22 cellular contexts compared by ENCODE assay signal in the genomic region with DNA sequence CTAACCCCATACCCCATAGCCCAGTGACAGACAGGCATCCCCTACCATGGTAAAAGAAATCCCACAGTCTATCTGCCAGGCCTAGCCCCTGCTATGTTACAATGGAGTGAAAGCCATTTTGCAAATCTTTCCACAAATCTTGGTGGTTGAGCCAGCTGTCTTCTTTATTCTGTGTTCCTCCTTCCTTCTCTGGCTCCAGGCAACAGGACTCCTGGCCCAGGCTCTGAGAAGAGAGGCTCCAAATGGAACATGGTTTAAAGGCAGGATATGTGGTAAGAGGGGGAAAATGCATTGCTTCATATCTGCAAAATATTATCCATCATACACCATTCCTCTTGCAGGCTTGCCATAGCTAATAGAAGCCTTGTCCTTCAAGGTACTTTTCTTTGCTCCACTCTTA. TPM values are rescaled to one million over a fixed set of nuclear protein-coding genes. Genes with fewer than 3 reads are reported as not detected.
DNase-seq lines count a peak whose midpoint lies in the region; ATAC-seq and TF ChIP-seq lines count a peak whose summit lies in the region.
"Had no signal": no experiment of that assay in that cellular context is flagged by ENCODE, and none has a peak within 500 bp of the region (broad histone marks: within the 10 kb centered on the region; RNA-seq: fewer than 3 reads in every experiment).

No MANE protein-coding gene starts in this region.

- H3K9me3 ChIP-seq in mammary epithelial cell (replicated peaks; ENCODE audit: insufficient read depth, low read length) (no peaks in the 10 kb centered on the region), smooth muscle cell (replicated peaks; ENCODE audit: low read depth) (no peaks in the 10 kb centered on the region), left lung (no peaks in the 10 kb centered on the region)

- H3K27me3 ChIP-seq in mammary epithelial cell (ENCODE audit: insufficient read depth, low read length) = no peaks in the 10 kb centered on the region
- H3K27me3 ChIP-seq in smooth muscle cell (ENCODE audit: low read depth) = no peaks in the 10 kb centered on the region
- no peaks in the 10 kb centered on the region for H3K27me3 ChIP-seq in left lung

- intact Hi-C loops in mammary epithelial cell (cut with micrococcal nuclease) (no loop called here), left lung (cut with DNase I) (no loop called here)

- H2AFZ ChIP-seq in mammary epithelial cell (ENCODE audit: low read depth, low read length) (no peak overlapping the region), smooth muscle cell (ENCODE audit: low read depth) (no peak overlapping the region)

- H3K27me3 Mint-ChIP-seq in WTC11 (ENCODE audit: low read depth) = no peaks in the 10 kb centered on the region

- no peak for TF ChIP-seq CTCF in WTC11 (IDR thresholded peaks at IDR 0.05)
- no peak for TF ChIP-seq CTCF in mammary epithelial cell (conservative IDR thresholded peaks at IDR 0.05 in 1 of 2, IDR thresholded peaks at IDR 0.05 in 1 of 2; ENCODE audit: extremely low read depth in 1 of 2, insufficient read depth in 1 of 2, low read depth in 1 of 2, low read length in 2 of 2)
- no peak for TF ChIP-seq CTCF in smooth muscle cell (IDR thresholded peaks at IDR 0.05; ENCODE audit: borderline replicate concordance, insufficient read depth, poor library complexity, severe bottlenecking)
- no peak for TF ChIP-seq CTCF in left lung (IDR thresholded peaks at IDR 0.05)
- no peak for TF ChIP-seq CTCF in GM20000 (IDR thresholded peaks at IDR 0.05; ENCODE audit: extremely low read depth, missing control alignments)

- H3K4me3 ChIP-seq in mammary epithelial cell (replicated peaks in 1 of 3; ENCODE audit: insufficient read depth in 1 of 3, low read depth in 2 of 3, low read length in 3 of 3) = no peak overlapping the region
- no peak overlapping the region for H3K4me3 ChIP-seq in smooth muscle cell
- no peak overlapping the region for H3K4me3 ChIP-seq in left lung

- CTCF ChIA-PET in WTC11 (lab: Charles Lee) = interaction anchor here (2.4 kb wide), 2 partner anchors 38 to 52 kb away, joined by 11 to 12 read pairs; no protein-coding TSS in a partner anchor
- CTCF ChIA-PET in mammary epithelial cell (lab: Charles Lee; ENCODE audit: low non-redundant PET) = no interaction called here

- H3K4me3 Mint-ChIP-seq in WTC11 = no peak overlapping the region
- H3K4me3 Mint-ChIP-seq: IgD-negative memory B cell had no signal

- H3K4me1 ChIP-seq in mammary epithelial cell (ENCODE audit: insufficient read depth, low read length) (no peaks in the 10 kb centered on the region), smooth muscle cell (ENCODE audit: low read depth) (no peaks in the 10 kb centered on the region), left lung (peaks cover 0 to 4% of the 10 kb centered on the region in 2 donors)

- H3K27ac Mint-ChIP-seq in WTC11 = 0 out of 2 replicates have a peak overlapping the region, but pooled peaks have one; percentile 16
- H3K27ac Mint-ChIP-seq: IgD-negative memory B cell had no signal

- no peak for ATAC-seq in WTC11
- no peak for ATAC-seq in left lung

- POLR2A ChIA-PET in WTC11 (lab: Charles Lee) = interaction anchor here (1.1 kb wide), 1 partner anchor 24 kb away, joined by 3 read pairs; no protein-coding TSS in a partner anchor

- H3K36me3 Mint-ChIP-seq in WTC11 = no peaks in the 10 kb centered on the region

- no peak for DNase-seq in WTC11 (ENCODE audit: low spot score)
- no peak for DNase-seq in mammary epithelial cell
- DNase-seq in islet precursor cell = peak; percentile 26
- no peak for DNase-seq in smooth muscle cell (lab: John Stamatoyannopoulos, UW; ENCODE audit: unreplicated experiment)
- no peak for DNase-seq in SIG-M5 treated with dmso at 0.1 percent for 504 hours (lab: John Stamatoyannopoulos, UW; ENCODE audit: unreplicated experiment)
- DNase-seq in left lung = no peak
- no peak for DNase-seq in GM20000 (ENCODE audit: low spot score)
- DNase-seq: Calu3, DMS79 treated with DMSO at 0.1 percent for 48 hours, H7, NCI-H1048, NCI-H1417, NCI-H1694 treated with DMSO at 0.1 percent for 48 hours, NCI-H2081, NCI-H2227 treated with DMSO at 0.1 percent for 48 hours, NCI-H510A, NCI-H69, Right ventricle myocardium superior, RPMI8226 had no signal

- no peak overlapping the region for H3K27ac ChIP-seq in mammary epithelial cell (ENCODE audit: insufficient read depth, low read depth, low read length)
- peak overlapping the region; percentile 75 for H3K27ac ChIP-seq in smooth muscle cell (ENCODE audit: low read depth)
- no peak overlapping the region for H3K27ac ChIP-seq in left lung
- H3K27ac ChIP-seq: HL-60, KMS-11 had no signal

- H3K9ac ChIP-seq in mammary epithelial cell (ENCODE audit: insufficient read depth, low read length) (no peak overlapping the region), smooth muscle cell (ENCODE audit: low read depth) (no peak overlapping the region)
- H3K9ac ChIP-seq: KMS-11 had no signal

- H3K4me1 Mint-ChIP-seq in WTC11 = peaks cover 16% of the 10 kb centered on the region

- H3K9me3 Mint-ChIP-seq in WTC11 = peaks cover 6% of the 10 kb centered on the region
- H3K9me3 Mint-ChIP-seq: IgD-negative memory B cell had no signal

- H3K79me2 ChIP-seq in mammary epithelial cell (ENCODE audit: insufficient read depth, low read length) (no peaks in the 10 kb centered on the region), smooth muscle cell (ENCODE audit: low read depth) (no peaks in the 10 kb centered on the region)

- H3K4me2 ChIP-seq in mammary epithelial cell (ENCODE audit: insufficient read depth, low read depth, low read length) = no peak overlapping the region
- H3K4me2 ChIP-seq in smooth muscle cell = no peak overlapping the region
- H3K4me2 ChIP-seq: KMS-11 had no signal

- in situ Hi-C loops in mammary epithelial cell (cut with MboI; ENCODE audit: low sequenced_read_pairs in 2 of 2) = no loop called here

- H3K36me3 ChIP-seq in mammary epithelial cell (ENCODE audit: insufficient read depth, low read length) (no peaks in the 10 kb centered on the region), smooth muscle cell (ENCODE audit: low read depth) (no peaks in the 10 kb centered on the region), left lung (no peaks in the 10 kb centered on the region)

- BruUV-seq in mammary epithelial cell (replicated peaks; lab: Mats Ljungman, UMichigan) = TSS peak; percentile 54

- peaks cover 15% of the 10 kb centered on the region for H3F3A ChIP-seq in smooth muscle cell (ENCODE audit: low read depth)

- dilution Hi-C loops in mammary epithelial cell (cut with HindIII; ENCODE audit: low sequenced_read_pairs) = no loop called here

- no peaks in the 10 kb centered on the region for H4K20me1 ChIP-seq in mammary epithelial cell (ENCODE audit: insufficient read depth, low read length)
- H4K20me1 ChIP-seq in smooth muscle cell (ENCODE audit: low read depth) = no peaks in the 10 kb centered on the region

TF ChIP-seq in WTC11, 78 proteins besides CTCF, POLR2A, EP300 and RAD21:
- TF ChIP-seq ATF1 (CRISPR knock-in tag; IDR thresholded peaks at IDR 0.05) = no peak
- TF ChIP-seq, protein P1, sequence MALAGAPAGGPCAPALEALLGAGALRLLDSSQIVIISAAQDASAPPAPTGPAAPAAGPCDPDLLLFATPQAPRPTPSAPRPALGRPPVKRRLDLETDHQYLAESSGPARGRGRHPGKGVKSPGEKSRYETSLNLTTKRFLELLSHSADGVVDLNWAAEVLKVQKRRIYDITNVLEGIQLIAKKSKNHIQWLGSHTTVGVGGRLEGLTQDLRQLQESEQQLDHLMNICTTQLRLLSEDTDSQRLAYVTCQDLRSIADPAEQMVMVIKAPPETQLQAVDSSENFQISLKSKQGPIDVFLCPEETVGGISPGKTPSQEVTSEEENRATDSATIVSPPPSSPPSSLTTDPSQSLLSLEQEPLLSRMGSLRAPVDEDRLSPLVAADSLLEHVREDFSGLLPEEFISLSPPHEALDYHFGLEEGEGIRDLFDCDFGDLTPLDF (CRISPR knock-in tag; IDR thresholded peaks at IDR 0.05) = no peak
TF ChIP-seq in WTC11: peak in this region for 0.

RNA-seq across cellular contexts. Expression of a gene that starts 25.2 kb away (rescaled TPM):
- total RNA-seq in WTC11 (2021) (0.21 to 0.55 TPM in 2 of 3 replicates, not detected in the other), mammary epithelial cell (10 to 100 TPM in 1 of 2 donors, 1 to 10 TPM in 1; 7.9 to 22.5 TPM), smooth muscle cell (36.5 and 111 TPM in 2 replicates), left lung (1 to 10 TPM in 1 of 2 donors, under 1 TPM in 1; 0.41 to 1.2 TPM)
- polyA plus RNA-seq in mammary epithelial cell (5.0 TPM), smooth muscle cell (50.2 and 91.7 TPM in 2 replicates)
- 8.9 TPM for polyA minus RNA-seq in mammary epithelial cell
- total RNA-seq: Calu3 had no signal
- polyA plus RNA-seq: IgD-negative memory B cell had no signal
